Comparison of ENCODE assay signal across 27 cellular contexts in genomic region chr5:126561908-126562307, GRCh38. TPM values are rescaled to one million over a fixed set of nuclear protein-coding genes. Genes with fewer than 3 reads are reported as not detected.
DNase-seq lines count a peak whose midpoint lies in the region; ATAC-seq and TF ChIP-seq lines count a peak whose summit lies in the region.
"Had no signal": no experiment of that assay in that cellular context is flagged by ENCODE, and none has a peak within 500 bp of the region (broad histone marks: within the 10 kb centered on the region; RNA-seq: fewer than 3 reads in every experiment).

No MANE protein-coding gene starts in this region.

- H3K4me1 ChIP-seq in mammary epithelial cell (ENCODE audit: insufficient read depth, low read length) (no peaks in the 10 kb centered on the region), RWPE2 (ENCODE audit: insufficient read depth, poor library complexity, severe bottlenecking) (no peaks in the 10 kb centered on the region)
- H3K4me1 ChIP-seq: BLaER1, body of pancreas, esophagus muscularis mucosa, pancreas, SJCRH30, transverse colon had no signal

- H4K20me1 ChIP-seq in mammary epithelial cell (ENCODE audit: insufficient read depth, low read length) = no peaks in the 10 kb centered on the region
- H4K20me1 ChIP-seq: BLaER1 had no signal

- 100% methylated on average over 1 of the region's 1 CpG for WGBS in mammary epithelial cell (ENCODE audit: low coverage, missing lambda C conversion rate)

- dilution Hi-C loops in mammary epithelial cell (cut with HindIII; ENCODE audit: low sequenced_read_pairs) = no loop called here

- H3K27ac Mint-ChIP-seq in MCF 10A (ENCODE audit: low read depth, unreplicated experiment) = no peak overlapping the region
- no peak overlapping the region for H3K27ac Mint-ChIP-seq in activated naive CD4-positive, alpha-beta T cell treated with anti-CD3 and anti-CD28 coated beads for 36 hours
- H3K27ac Mint-ChIP-seq: activated naive CD8-positive, alpha-beta T cell treated with anti-CD3 and anti-CD28 coated beads, Interleukin-2, amount 10 ng/mL, durations not matched to agents 7 days and 5 days; naive thymus-derived CD8-positive, alpha-beta T cell; stimulated activated naive CD8-positive, alpha-beta T cell treated with anti-CD3 and anti-CD28 coated beads, Interleukin-15, amount 100 ng/mL, for 72 hours; T-helper 1 cell treated with Interleukin-12 subunit alpha and Interleukin-12 subunit beta and Interleukin-4 antibody, amounts not matched to agents 30 μg/mL and 1 μg/mL, for 36 hours had no signal

- H3K36me3 ChIP-seq in mammary epithelial cell (ENCODE audit: insufficient read depth, low read length) (peaks cover 35% of the 10 kb centered on the region), RWPE2 (ENCODE audit: low read depth) (peaks cover 86% of the 10 kb centered on the region)

- H3K36me3 Mint-ChIP-seq in MCF 10A (ENCODE audit: insufficient read depth, unreplicated experiment) = peaks cover 86% of the 10 kb centered on the region
- H3K36me3 Mint-ChIP-seq in activated naive CD4-positive, alpha-beta T cell treated with anti-CD3 and anti-CD28 coated beads for 36 hours (ENCODE audit: low read depth) = no peaks in the 10 kb centered on the region
- H3K36me3 Mint-ChIP-seq: activated naive CD8-positive, alpha-beta T cell treated with anti-CD3 and anti-CD28 coated beads, Interleukin-2, amount 10 ng/mL, durations not matched to agents 7 days and 5 days; naive thymus-derived CD8-positive, alpha-beta T cell had no signal

- no peak overlapping the region for H3K4me2 ChIP-seq in mammary epithelial cell (ENCODE audit: insufficient read depth, low read depth, low read length)
- H3K4me2 ChIP-seq: BLaER1 had no signal

- DNase-seq in MCF 10A (ENCODE audit: unreplicated experiment) (peak; percentile 16), mammary epithelial cell (no peak), RWPE2 (ENCODE audit: low spot score) (no peak), fibroblast of mammary gland (ENCODE audit: low read depth) (peak; percentile 5), cardiac septum (ENCODE audit: low spot score) (no peak)
- no peak for DNase-seq in activated naive CD4-positive, alpha-beta T cell treated with anti-CD3 and anti-CD28 coated beads for 36 hours
- DNase-seq: ACHN; activated CD4-positive, alpha-beta T cell treated with anti-CD3 and anti-CD28 coated beads for 4 hours; activated naive CD8-positive, alpha-beta T cell treated with anti-CD3 and anti-CD28 coated beads, Interleukin-2, amount 10 ng/mL, durations not matched to agents 7 days and 5 days; body of pancreas; GDM1; left cardiac atrium; naive thymus-derived CD8-positive, alpha-beta T cell; NCI-H146; NCI-H2171 treated with DMSO at 0.1 percent for 48 hours; NCI-H526; pancreas; right cardiac atrium; SJCRH30; stimulated activated naive CD8-positive, alpha-beta T cell treated with anti-CD3 and anti-CD28 coated beads, Interleukin-15, amount 100 ng/mL, for 72 hours; transverse colon had no signal

- H3K4me3 ChIP-seq in mammary epithelial cell (replicated peaks in 1 of 3; ENCODE audit: insufficient read depth in 1 of 3, low read depth in 2 of 3, low read length in 3 of 3) (no peak overlapping the region), RWPE2 (ENCODE audit: severe bottlenecking) (no peak overlapping the region), fibroblast of mammary gland (ENCODE audit: control insufficient read depth, low read depth, low read length) (no peak overlapping the region)
- H3K4me3 ChIP-seq: BLaER1, body of pancreas, esophagus muscularis mucosa, pancreas, SJCRH30, transverse colon had no signal

- H3K4me1 Mint-ChIP-seq in MCF 10A (ENCODE audit: insufficient read depth, unreplicated experiment) = no peaks in the 10 kb centered on the region
- no peaks in the 10 kb centered on the region for H3K4me1 Mint-ChIP-seq in activated naive CD4-positive, alpha-beta T cell treated with anti-CD3 and anti-CD28 coated beads for 36 hours (ENCODE audit: low read depth)
- H3K4me1 Mint-ChIP-seq: activated naive CD8-positive, alpha-beta T cell treated with anti-CD3 and anti-CD28 coated beads, Interleukin-2, amount 10 ng/mL, durations not matched to agents 7 days and 5 days; naive thymus-derived CD8-positive, alpha-beta T cell; stimulated activated naive CD8-positive, alpha-beta T cell treated with anti-CD3 and anti-CD28 coated beads, Interleukin-15, amount 100 ng/mL, for 72 hours had no signal

- no peaks in the 10 kb centered on the region for H3K79me2 ChIP-seq in mammary epithelial cell (ENCODE audit: insufficient read depth, low read length)

- TF ChIP-seq CTCF in MCF 10A (IDR thresholded peaks at IDR 0.05; ENCODE audit: unreplicated experiment) (no peak), mammary epithelial cell (conservative IDR thresholded peaks at IDR 0.05 in 1 of 2, IDR thresholded peaks at IDR 0.05 in 1 of 2; ENCODE audit: extremely low read depth in 1 of 2, insufficient read depth in 1 of 2, low read depth in 1 of 2, low read length in 2 of 2) (peak in 1 of 2 donors; percentile 4), RWPE2 (IDR thresholded peaks at IDR 0.05; ENCODE audit: poor library complexity, severe bottlenecking) (peak; percentile 41), fibroblast of mammary gland (conservative IDR thresholded peaks at IDR 0.05; ENCODE audit: control insufficient read depth, insufficient read depth, low read depth, low read length) (no peak)

- no peaks in the 10 kb centered on the region for H3K9me3 Mint-ChIP-seq in MCF 10A (ENCODE audit: unreplicated experiment)
- no peaks in the 10 kb centered on the region for H3K9me3 Mint-ChIP-seq in activated naive CD4-positive, alpha-beta T cell treated with anti-CD3 and anti-CD28 coated beads for 36 hours
- H3K9me3 Mint-ChIP-seq: activated naive CD8-positive, alpha-beta T cell treated with anti-CD3 and anti-CD28 coated beads, Interleukin-2, amount 10 ng/mL, durations not matched to agents 7 days and 5 days; naive thymus-derived CD8-positive, alpha-beta T cell; stimulated activated naive CD8-positive, alpha-beta T cell treated with anti-CD3 and anti-CD28 coated beads, Interleukin-15, amount 100 ng/mL, for 72 hours; T-helper 1 cell treated with Interleukin-12 subunit alpha and Interleukin-12 subunit beta and Interleukin-4 antibody, amounts not matched to agents 30 μg/mL and 1 μg/mL, for 36 hours had no signal

- POLR2A ChIA-PET in MCF 10A (lab: Yijun Ruan, JAX) = interaction anchor here (1.0 kb wide), 1 partner anchor 11 kb away, joined by 3 read pairs; no protein-coding TSS in a partner anchor

- no TSS peak for BruUV-seq in MCF 10A (replicated peaks; lab: Mats Ljungman, UMichigan)
- BruUV-seq in mammary epithelial cell (replicated peaks; lab: Mats Ljungman, UMichigan) = no TSS peak

- in situ Hi-C loops in mammary epithelial cell (cut with MboI; ENCODE audit: low sequenced_read_pairs in 2 of 2) = no loop called here

- intact Hi-C loops in MCF 10A (cut with micrococcal nuclease) = no loop called here
- intact Hi-C loops in mammary epithelial cell (cut with micrococcal nuclease) = loop anchor here (1.0 kb wide), 1 partner anchor 39 kb away; no protein-coding TSS in a partner anchor
- intact Hi-C loops in cardiac septum (cut with DNase I) = no loop called here
- intact Hi-C loops in activated naive CD4-positive, alpha-beta T cell treated with anti-CD3 and anti-CD28 coated beads for 36 hours (cut with micrococcal nuclease) = no loop called here

- ATAC-seq in RWPE2 (ENCODE audit: low read depth) = peak; percentile 25; the same call in 1 of the 3 replicates
- ATAC-seq in HG02840 (IDR thresholded peaks at IDR 0.05; ENCODE audit: low FRiP score, unreplicated experiment) = no peak
- no peak for ATAC-seq in GM21423 (IDR thresholded peaks at IDR 0.05; ENCODE audit: unreplicated experiment)
- ATAC-seq: body of pancreas; HepG2; left cardiac atrium; naive thymus-derived CD8-positive, alpha-beta T cell; pancreas; right cardiac atrium; stimulated activated naive CD8-positive, alpha-beta T cell treated with anti-CD3 and anti-CD28 coated beads, Interleukin-15, amount 100 ng/mL, for 72 hours had no signal

- H3K9ac ChIP-seq in mammary epithelial cell (ENCODE audit: insufficient read depth, low read length) = no peak overlapping the region
- H3K9ac ChIP-seq: BLaER1 had no signal

- H2AFZ ChIP-seq in mammary epithelial cell (ENCODE audit: low read depth, low read length) = no peak overlapping the region

- no peak overlapping the region for H3K4me3 Mint-ChIP-seq in MCF 10A (ENCODE audit: unreplicated experiment)
- H3K4me3 Mint-ChIP-seq in activated naive CD4-positive, alpha-beta T cell treated with anti-CD3 and anti-CD28 coated beads for 36 hours = no peak overlapping the region
- H3K4me3 Mint-ChIP-seq: activated naive CD8-positive, alpha-beta T cell treated with anti-CD3 and anti-CD28 coated beads, Interleukin-2, amount 10 ng/mL, durations not matched to agents 7 days and 5 days; naive thymus-derived CD8-positive, alpha-beta T cell; stimulated activated naive CD8-positive, alpha-beta T cell treated with anti-CD3 and anti-CD28 coated beads, Interleukin-15, amount 100 ng/mL, for 72 hours; T-helper 1 cell treated with Interleukin-12 subunit alpha and Interleukin-12 subunit beta and Interleukin-4 antibody, amounts not matched to agents 30 μg/mL and 1 μg/mL, for 36 hours had no signal

- no peak overlapping the region for H3K27ac ChIP-seq in mammary epithelial cell (ENCODE audit: insufficient read depth, low read depth, low read length)
- H3K27ac ChIP-seq in RWPE2 (ENCODE audit: poor library complexity, severe bottlenecking) = no peak overlapping the region
- H3K27ac ChIP-seq: BLaER1, body of pancreas, esophagus muscularis mucosa, pancreas, SJCRH30, transverse colon had no signal

- H3K9me3 ChIP-seq in mammary epithelial cell (replicated peaks; ENCODE audit: insufficient read depth, low read length) (no peaks in the 10 kb centered on the region), RWPE2 (ENCODE audit: severe bottlenecking) (no peaks in the 10 kb centered on the region)
- H3K9me3 ChIP-seq: BLaER1, body of pancreas, esophagus muscularis mucosa, pancreas, SJCRH30, transverse colon had no signal

- CTCF ChIA-PET in MCF 10A (lab: Yijun Ruan, JAX) = interaction anchor here (0.5 to 1.5 kb wide), 6 partner anchors 21 to 666 kb away, joined by 3 to 5 read pairs (median 3); partner anchors contain the start of gene PHAX
- CTCF ChIA-PET in mammary epithelial cell (lab: Charles Lee; ENCODE audit: low non-redundant PET) = no interaction called here
- CTCF ChIA-PET in activated naive CD4-positive, alpha-beta T cell treated with anti-CD3 and anti-CD28 coated beads for 36 hours (lab: Charles Lee) = no interaction called here

- no peaks in the 10 kb centered on the region for H3K27me3 Mint-ChIP-seq in MCF 10A (ENCODE audit: insufficient read depth, unreplicated experiment)
- H3K27me3 Mint-ChIP-seq in activated naive CD4-positive, alpha-beta T cell treated with anti-CD3 and anti-CD28 coated beads for 36 hours (ENCODE audit: low read depth) = no peaks in the 10 kb centered on the region
- H3K27me3 Mint-ChIP-seq: activated naive CD8-positive, alpha-beta T cell treated with anti-CD3 and anti-CD28 coated beads, Interleukin-2, amount 10 ng/mL, durations not matched to agents 7 days and 5 days; naive thymus-derived CD8-positive, alpha-beta T cell; stimulated activated naive CD8-positive, alpha-beta T cell treated with anti-CD3 and anti-CD28 coated beads, Interleukin-15, amount 100 ng/mL, for 72 hours had no signal

- no peaks in the 10 kb centered on the region for H3K27me3 ChIP-seq in mammary epithelial cell (ENCODE audit: insufficient read depth, low read length)
- H3K27me3 ChIP-seq in RWPE2 (ENCODE audit: insufficient read depth, poor library complexity, severe bottlenecking) = no peaks in the 10 kb centered on the region
- H3K27me3 ChIP-seq: BLaER1, body of pancreas, esophagus muscularis mucosa, pancreas, SJCRH30, transverse colon had no signal

RNA-seq across cellular contexts. Expression of gene ALDH7A1, which starts 33.1 kb away (rescaled TPM):
- total RNA-seq in MCF 10A (2022) = 46.8 and 89.1 TPM in 2 replicates
- total RNA-seq in mammary epithelial cell = 100 to 1,000 TPM in 1 of 2 donors, 10 to 100 TPM in 1; 48.2 to 137 TPM
- 107 TPM for polyA plus RNA-seq in mammary epithelial cell
- polyA minus RNA-seq in mammary epithelial cell = 97.8 TPM
- total RNA-seq in cardiac septum = 26.4 TPM
- 10 to 100 TPM; 10.3 to 11.3 TPM for total RNA-seq in activated naive CD4-positive, alpha-beta T cell treated with anti-CD3 and anti-CD28 coated beads for 36 hours

RNA-seq across cellular contexts. Expression of gene PHAX, which starts 38.8 kb away (rescaled TPM):
- total RNA-seq in MCF 10A (2022) (57.4 and 73.2 TPM in 2 replicates), mammary epithelial cell (10 to 100 TPM; 49.0 to 52.4 TPM), cardiac septum (30.1 TPM)
- polyA plus RNA-seq in mammary epithelial cell = 56.3 TPM
- 8.8 TPM for polyA minus RNA-seq in mammary epithelial cell
- 10 to 100 TPM; 34.9 to 37.2 TPM for total RNA-seq in activated naive CD4-positive, alpha-beta T cell treated with anti-CD3 and anti-CD28 coated beads for 36 hours

Comparison
In these comparisons a context has a peak if more than half of its experiments do, and no peak if none do; other contexts are left out.
1. DNase-seq: peak in MCF 10A (single experiment) and fibroblast of mammary gland (single experiment); none in mammary epithelial cell (single experiment), RWPE2 (single experiment), cardiac septum (single experiment) and activated naive CD4-positive, alpha-beta T cell treated with anti-CD3 and anti-CD28 coated beads for 36 hours (single experiment).